18 cellular contexts compared by ENCODE assay signal in genomic region chr13:19737844-19738557, GRCh38. TPM values are rescaled to one million over a fixed set of nuclear protein-coding genes. Genes with fewer than 3 reads are reported as not detected.
DNase-seq lines count a peak whose midpoint lies in the region; ATAC-seq, FAIRE-seq and TF ChIP-seq lines count a peak whose summit lies in the region.
"Had no signal": no experiment of that assay in that cellular context is flagged by ENCODE, and none has a peak within 500 bp of the region (broad histone marks: within the 10 kb centered on the region; RNA-seq: fewer than 3 reads in every experiment).

No MANE protein-coding gene starts in this region.

- H3K4me3 ChIP-seq in NB4 (ENCODE audit: low read depth, low read length): no peak overlapping the region
- no peak overlapping the region for H3K4me3 ChIP-seq in K562
- H3K4me3 ChIP-seq in brain microvascular endothelial cell (ENCODE audit: low read depth, low read length): no peak overlapping the region
- no peak overlapping the region for H3K4me3 ChIP-seq in mesenchymal stem cell (ENCODE audit: insufficient read depth in 1 of 2, low read depth in 1 of 2, low read length in 2 of 2)
- H3K4me3 ChIP-seq: GM23338, Peyer's patch had no signal

- TF ChIP-seq POLR2A in NB4 (IDR thresholded peaks at IDR 0.05; ENCODE audit: extremely low read depth, insufficient read length): no peak
- no peak for TF ChIP-seq POLR2A in K562 (conservative IDR thresholded peaks at IDR 0.05)

- no peak for ATAC-seq in K562
- ATAC-seq in HG03457 (IDR thresholded peaks at IDR 0.05; ENCODE audit: unreplicated experiment): no peak
- ATAC-seq: GM23338 had no signal

- POLR2A ChIA-PET in K562 (lab: Yijun Ruan, JAX): no interaction called here

- H3K27ac ChIP-seq in K562 (ENCODE audit: extremely low read depth, low read depth, low read length) (no peak overlapping the region), brain microvascular endothelial cell (no peak overlapping the region), mesenchymal stem cell (ENCODE audit: low read length, poor library complexity, severe bottlenecking) (no peak overlapping the region)
- H3K27ac ChIP-seq: 22Rv1, Peyer's patch had no signal

- no peak for TF ChIP-seq EP300 in K562 (IDR thresholded peaks at IDR 0.05; ENCODE audit: low read length)

- H3K23ac ChIP-seq in mesenchymal stem cell (ENCODE audit: low read length in 2 of 2): no peak overlapping the region

- no peaks in the 10 kb centered on the region for H3K9me3 ChIP-seq in K562 (replicated peaks; ENCODE audit: control insufficient read depth, insufficient read depth, low read depth, low read length)
- no peaks in the 10 kb centered on the region for H3K9me3 ChIP-seq in mesenchymal stem cell (ENCODE audit: control insufficient read depth, low read length)
- H3K9me3 ChIP-seq: Peyer's patch had no signal

- no peak overlapping the region for H2BK5ac ChIP-seq in mesenchymal stem cell (ENCODE audit: low read depth, low read length, poor library complexity, severe bottlenecking)

- no peak overlapping the region for H2AFZ ChIP-seq in K562 (ENCODE audit: low read depth, low read length)
- no peak overlapping the region for H2AFZ ChIP-seq in mesenchymal stem cell (ENCODE audit: low read depth, low read length)
- H2AFZ ChIP-seq: GM23338 had no signal

- no peak for FAIRE-seq in K562 (lab: Jason Lieb, UNC)
- FAIRE-seq: GM19239 had no signal

- no peak overlapping the region for H3K4me2 ChIP-seq in K562 (ENCODE audit: insufficient read depth, low read length)
- no peak overlapping the region for H3K4me2 ChIP-seq in mesenchymal stem cell (ENCODE audit: low read length, poor library complexity, severe bottlenecking)
- H3K4me2 ChIP-seq: GM23338 had no signal

- peaks cover 26% of the 10 kb centered on the region for H3K79me2 ChIP-seq in K562 (ENCODE audit: control insufficient read depth, insufficient read depth, low read length)

- no peak overlapping the region for H2AK5ac ChIP-seq in mesenchymal stem cell (ENCODE audit: low read length, severe bottlenecking)

- CTCF ChIA-PET in K562 (lab: Yijun Ruan, JAX; ENCODE audit: low intra/inter-chr PET ratio): no interaction called here

- H3K79me1 ChIP-seq in mesenchymal stem cell (replicated peaks; ENCODE audit: low read length, poor library complexity, severe bottlenecking): peaks cover 15% of the 10 kb centered on the region

- no peaks in the 10 kb centered on the region for H3K9me1 ChIP-seq in K562 (ENCODE audit: control insufficient read depth, insufficient read depth, low read length)

- H3K4ac ChIP-seq in mesenchymal stem cell (ENCODE audit: low read depth in 1 of 2, low read length in 2 of 2): no peak overlapping the region

- no peak overlapping the region for H4K8ac ChIP-seq in mesenchymal stem cell (ENCODE audit: low read length)

- DNase-seq in DMS53 (lab: John Stamatoyannopoulos, UW): peak; percentile 7
- DNase-seq in DMS53 treated with DMSO at 0.1 percent for 48 hours (lab: John Stamatoyannopoulos, UW; ENCODE audit: unreplicated experiment): no peak
- peak; percentile 44 for DNase-seq in NB4 (ENCODE audit: low read depth)
- no peak for DNase-seq in K562 (ENCODE audit: extremely low read depth in 1 of 4, low spot score in 3 of 4)
- DNase-seq in kidney glomerular epithelial cell (lab: John Stamatoyannopoulos, UW): peak; percentile 14
- DNase-seq in brain microvascular endothelial cell: no peak
- DNase-seq in mesenchymal stem cell: no peak
- DNase-seq: GDM1, KG1, NCI-H1417 treated with DMSO at 0.1 percent for 48 hours, NCI-H1930, NCI-H446, NCI-H69, Peyer's patch had no signal

- in situ Hi-C loops in K562 (cut with MboI) (no loop called here), brain microvascular endothelial cell (cut with HindIII; ENCODE audit: low pct_ligation_motif_present, low sequenced_read_pairs) (no loop called here)

- no peak overlapping the region for H2BK15ac ChIP-seq in mesenchymal stem cell (ENCODE audit: low read depth, poor library complexity, severe bottlenecking)

- no peaks in the 10 kb centered on the region for H4K20me1 ChIP-seq in K562 (replicated peaks; ENCODE audit: control insufficient read depth, insufficient read depth, low read length)

- no peak overlapping the region for H4K91ac ChIP-seq in mesenchymal stem cell (ENCODE audit: low read length)

- BruUV-seq in K562 (replicated peaks; lab: Mats Ljungman, UMichigan): no TSS peak

- no peak overlapping the region for H3K18ac ChIP-seq in mesenchymal stem cell (ENCODE audit: low read depth in 1 of 2, low read length in 2 of 2)

- H2BK12ac ChIP-seq in mesenchymal stem cell (ENCODE audit: low read length in 2 of 2): no peak overlapping the region

- 89% methylated on average over 4 of the region's 4 CpGs for WGBS in K562 (ENCODE audit: insufficient coverage, low coverage, missing lambda C conversion rate)
- WGBS in mesenchymal stem cell: 97% methylated on average over 3 of the region's 4 CpGs

- H3K4me1 ChIP-seq in K562 (replicated peaks in 1 of 2; ENCODE audit: control insufficient read depth in 2 of 2, insufficient read depth in 2 of 2, low read length in 2 of 2): no peaks in the 10 kb centered on the region
- peaks cover 2% of the 10 kb centered on the region for H3K4me1 ChIP-seq in mesenchymal stem cell (ENCODE audit: control insufficient read depth, insufficient read depth, low read depth, low read length)
- H3K4me1 ChIP-seq: Peyer's patch had no signal

- intact Hi-C loops in K562 (cut with micrococcal nuclease): no loop called here

- H3K27me3 ChIP-seq in K562 (ENCODE audit: control insufficient read depth in 2 of 2, insufficient read depth in 2 of 2, low read length in 2 of 2): no peaks in the 10 kb centered on the region
- H3K27me3 ChIP-seq in brain microvascular endothelial cell (replicated peaks): no peaks in the 10 kb centered on the region
- no peaks in the 10 kb centered on the region for H3K27me3 ChIP-seq in mesenchymal stem cell (ENCODE audit: control insufficient read depth in 1 of 2, insufficient read depth in 1 of 2, low read length in 2 of 2)
- H3K27me3 ChIP-seq: Peyer's patch had no signal

- H3K36me3 ChIP-seq in K562 (ENCODE audit: control insufficient read depth, insufficient read depth, low read length) (peaks cover 58% of the 10 kb centered on the region), brain microvascular endothelial cell (replicated peaks) (peaks cover 19% of the 10 kb centered on the region), mesenchymal stem cell (ENCODE audit: control insufficient read depth in 1 of 2, insufficient read depth in 2 of 2, low read depth in 1 of 2, low read length in 2 of 2) (peaks cover 27 to 58% of the 10 kb centered on the region in 2 experiments)

- no peak overlapping the region for H3K9ac ChIP-seq in K562 (ENCODE audit: insufficient read depth in 1 of 2, low read depth in 2 of 2, low read length in 2 of 2)
- no peak overlapping the region for H3K9ac ChIP-seq in mesenchymal stem cell (ENCODE audit: low read length)

- TF ChIP-seq CTCF in NB4 (IDR thresholded peaks at IDR 0.05; ENCODE audit: low read depth, low read length) (no peak), K562 (IDR thresholded peaks at IDR 0.05 in 2 of 3, conservative IDR thresholded peaks at IDR 0.05 in 1 of 3; ENCODE audit: insufficient read depth in 2 of 3, low read depth in 1 of 3, low read length in 3 of 3) (no peak), brain microvascular endothelial cell (IDR thresholded peaks at IDR 0.05; ENCODE audit: low read depth, low read length, missing control alignments) (no peak)

- TF ChIP-seq RAD21 in K562 (CRISPR knock-in tag; conservative IDR thresholded peaks at IDR 0.05 in 1 of 2, IDR thresholded peaks at IDR 0.05 in 1 of 2): no peak

- no peak overlapping the region for H3K14ac ChIP-seq in mesenchymal stem cell (ENCODE audit: low read length in 2 of 2)

- H2BK120ac ChIP-seq in mesenchymal stem cell (ENCODE audit: low read depth, low read length): no peak overlapping the region

TF ChIP-seq in K562, 482 proteins besides CTCF, POLR2A, EP300 and RAD21:
- TF ChIP-seq HNRNPK (IDR thresholded peaks at IDR 0.05; ENCODE audit: low read depth, low read length, poor library complexity, severe bottlenecking) (no peak), KDM4B (IDR thresholded peaks at IDR 0.05; ENCODE audit: borderline replicate concordance in 2 of 2, low read depth in 1 of 2) (no peak), CEBPB (tag; IDR thresholded peaks at IDR 0.05) (peak; percentile 45; the same call in 1 of the 2 replicates)
TF ChIP-seq in K562: peak in this region for 1.

RNA-seq across cellular contexts. Expression of gene PSPC1, which starts 44.7 kb away (rescaled TPM):
- total RNA-seq in K562 (2011; cell fraction: chromatin; rRNA removed; ENCODE audit: low replicate concordance): 97.2 and 121 TPM in 2 replicates
- 69.0 and 72.8 TPM in 2 replicates for total RNA-seq in K562 (2011; cell fraction: nucleolus; rRNA removed)
- 76.2 and 81.0 TPM in 2 replicates for total RNA-seq in K562 (2011; cell fraction: nucleoplasm; rRNA removed)
- 50.8 and 60.4 TPM in 2 replicates for total RNA-seq in K562 (2014; rRNA removed)
- 44.5 and 46.9 TPM in 2 replicates for total RNA-seq in K562 (2014; rRNA removed; fragmentation: Illumina TruSeq; extraction: Trizol)
- total RNA-seq in K562 (2015; rRNA removed; fragmentation: Illumina TruSeq; extraction: Trizol): 39.9 and 41.2 TPM in 2 replicates
- 42.9 and 44.8 TPM in 2 replicates for total RNA-seq in K562 (2021)
- polyA plus RNA-seq in K562 (2011; rRNA removed): 34.4 and 42.4 TPM in 2 replicates
- 23.1 and 27.9 TPM in 2 replicates for polyA plus RNA-seq in K562 (2011; cell fraction: cytosol; rRNA removed)
- polyA plus RNA-seq in K562 (2011; cell fraction: nucleus; rRNA removed): 29.8 and 32.6 TPM in 2 replicates
- polyA plus RNA-seq in K562 (2012): 30.5 and 37.2 TPM in 2 replicates
- polyA plus RNA-seq in K562 (2014; fragmentation: Illumina TruSeq; extraction: Trizol): 41.3 and 42.4 TPM in 2 replicates
- 1 to 10 TPM; 8.6 to 9.1 TPM for polyA plus RNA-seq in K562 (2014; fragmentation: Nextera tagmentation; extraction: Ambion mirVana)
- polyA plus RNA-seq in K562 (2014; rRNA removed): 57.5 and 60.2 TPM in 2 replicates
- 63.3 and 81.7 TPM in 2 replicates for polyA minus RNA-seq in K562 (2011; rRNA and poly(A)+ RNA removed)
- polyA minus RNA-seq in K562 (2011; cell fraction: cytosol; rRNA and poly(A)+ RNA removed): 22.8 and 24.1 TPM in 2 replicates
- polyA minus RNA-seq in K562 (2011; cell fraction: nucleus; rRNA and poly(A)+ RNA removed): 49.9 and 66.1 TPM in 2 replicates
- polyA plus RNA-seq in mesenchymal stem cell (2013, experiment 1 of 2): 42.2 TPM
- polyA plus RNA-seq in mesenchymal stem cell (2013, experiment 2 of 2): 42.5 TPM

Comparison
In these comparisons a context has a peak if more than half of its experiments do, and no peak if none do; other contexts are left out.
1. DNase-seq: peak in DMS53 (single experiment), NB4 (single experiment) and kidney glomerular epithelial cell (single experiment); none in DMS53 treated with DMSO at 0.1 percent for 48 hours (single experiment), K562 (0 of 4), brain microvascular endothelial cell (single experiment) and mesenchymal stem cell (single experiment).